In the genomic region with DNA sequence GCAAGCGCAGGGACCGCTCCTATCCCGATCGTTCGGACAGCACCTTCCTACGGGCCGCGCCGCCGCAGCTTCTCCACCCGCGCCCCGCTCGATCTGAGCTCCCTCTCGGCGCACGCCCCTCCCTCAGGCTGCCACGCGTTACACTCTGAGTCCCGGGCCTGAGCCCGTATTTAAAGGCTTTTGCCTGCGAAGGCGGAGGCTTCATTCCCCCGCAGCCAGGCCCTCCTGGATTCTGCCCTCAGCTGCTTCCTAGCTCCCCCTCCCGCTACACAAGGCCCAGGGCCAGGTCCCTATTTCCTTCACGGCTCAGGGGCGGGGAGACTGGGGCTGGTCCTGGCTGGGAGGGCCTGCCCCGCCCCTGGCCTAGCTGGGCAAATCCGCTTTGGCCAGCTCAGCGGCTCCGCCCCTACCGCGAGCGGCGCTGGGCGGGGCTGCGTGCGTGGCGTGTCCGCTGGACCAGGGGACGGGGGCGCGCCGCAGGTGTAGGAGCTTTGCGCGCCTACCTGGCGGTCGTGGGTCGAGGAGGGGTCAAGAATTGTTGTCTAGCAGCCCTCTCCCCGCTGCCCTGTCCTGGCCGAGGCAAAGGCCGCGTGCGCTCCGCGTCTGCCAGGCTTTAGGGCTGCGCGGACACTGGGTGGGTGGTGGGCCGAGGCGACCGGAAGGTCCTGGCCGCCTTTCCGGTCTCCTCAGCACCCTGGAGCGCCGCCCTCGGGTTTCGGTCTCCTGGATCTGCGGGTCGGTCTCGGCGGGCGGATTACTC, we compare ENCODE assay signal across 8 cellular contexts. TPM values are rescaled to one million over a fixed set of nuclear protein-coding genes. Genes with fewer than 3 reads are reported as not detected.
DNase-seq lines count a peak whose midpoint lies in the region; ATAC-seq, FAIRE-seq and TF ChIP-seq lines count a peak whose summit lies in the region.

A gene (minus strand): TSS at position 144 of the 760 bp plus-strand sequence. CDS start 5,927 bp downstream, outside the sequence.

- H3K36me3 Mint-ChIP-seq in mesothelial cell of epicardium = peaks cover 26% of the 10 kb centered on the region

- peak within 1 kb of the TSS; percentile 99 for H3K27ac Mint-ChIP-seq in mesothelial cell of epicardium

- H3K4me2 ChIP-seq in OCI-LY1 (ENCODE audit: low read length) = peak within 1 kb of the TSS; percentile 97

- FAIRE-seq in D721Med (lab: Jason Lieb, UNC) (no peak), endometrium (lab: Jason Lieb, UNC) (peak; percentile 89)

- peaks cover 29% of the 10 kb centered on the region for H3K4me1 Mint-ChIP-seq in mesothelial cell of epicardium

- H3K9me2 ChIP-seq in OCI-LY1 (ENCODE audit: low read depth, low read length) = no peaks in the 10 kb centered on the region

- no peaks in the 10 kb centered on the region for H3K27me3 Mint-ChIP-seq in mesothelial cell of epicardium (ENCODE audit: low read depth)

- TF ChIP-seq CTCF in D721Med (IDR thresholded peaks at IDR 0.05; ENCODE audit: insufficient read depth, missing control alignments) (no peak), OCI-LY1 (IDR thresholded peaks at IDR 0.05; ENCODE audit: low read length) (no peak; the same call in 1 of the 2 replicates), mesothelial cell of epicardium (IDR thresholded peaks at IDR 0.05; ENCODE audit: unreplicated experiment) (no peak)

- peaks cover 20% of the 10 kb centered on the region for H3K79me2 ChIP-seq in OCI-LY1 (ENCODE audit: insufficient read depth, low read length)

- H3K4me3 Mint-ChIP-seq in mesothelial cell of epicardium = peak within 1 kb of the TSS; percentile 99

- H3K4me3 ChIP-seq in HUES64 (ENCODE audit: low read length) (peak within 1 kb of the TSS; percentile 88), OCI-LY1 (ENCODE audit: low read depth, low read length, poor library complexity, severe bottlenecking) (peak within 1 kb of the TSS; percentile 76)

- H3K36me3 ChIP-seq in HUES64 (ENCODE audit: insufficient read depth, low read length) (peaks cover 32% of the 10 kb centered on the region), OCI-LY1 (ENCODE audit: insufficient read depth, low read length) (peaks cover 8% of the 10 kb centered on the region; the same call in 1 of the 2 replicates)

- peak; percentile 94 for ATAC-seq in GM21447 (IDR thresholded peaks at IDR 0.05; ENCODE audit: unreplicated experiment)

- H3K9me3 Mint-ChIP-seq in mesothelial cell of epicardium = peaks cover 21% of the 10 kb centered on the region

- peaks cover 3% of the 10 kb centered on the region; the same call in 1 of the 2 replicates for H3K4me1 ChIP-seq in HUES64 (ENCODE audit: insufficient read depth, low read length)
- H3K4me1 ChIP-seq in OCI-LY1 (ENCODE audit: insufficient read depth, low read length, severe bottlenecking) = peaks cover 26% of the 10 kb centered on the region

- H3K27me3 ChIP-seq in HUES64 (ENCODE audit: insufficient read depth, low read length) = no peaks in the 10 kb centered on the region
- H3K27me3 ChIP-seq in OCI-LY1 (ENCODE audit: insufficient read depth, low read length) = no peaks in the 10 kb centered on the region

- H3K9me3 ChIP-seq in HUES64 (ENCODE audit: insufficient read depth, low read depth, low read length) = peaks cover 33% of the 10 kb centered on the region
- no peaks in the 10 kb centered on the region for H3K9me3 ChIP-seq in OCI-LY1 (ENCODE audit: low read length)

- DNase-seq in D721Med (ENCODE audit: insufficient read length, low spot score) (peak; percentile 85), mesothelial cell of epicardium (ENCODE audit: low spot score in 2 of 2, unreplicated experiment in 2 of 2) (peak; percentile 92 to 95)
- DNase-seq in activated CD8-positive, alpha-beta memory T cell treated with anti-CD3 and anti-CD28 coated beads, Interleukin-2, amount 50 U/mL, for 4 hours = peak; percentile 91
- DNase-seq in stimulated activated CD8-positive, alpha-beta memory T cell treated with anti-CD3 and anti-CD28 coated beads, Interleukin-15, amount 100 ng/mL, for 48 hours (ENCODE audit: low read depth in 2 of 2) = peak; percentile 89 to 91

- whole genome bisulfite sequencing in HUES64 = under 1% methylated on average over 72 of the region's 72 CpGs

- no peak within 1 kb of the TSS for H2AFZ ChIP-seq in OCI-LY1 (ENCODE audit: low read length)

- H4K20me1 ChIP-seq in OCI-LY1 (ENCODE audit: insufficient read depth, low read length) = no peaks in the 10 kb centered on the region

- H3K9ac ChIP-seq in HUES64 (ENCODE audit: low read depth, low read length) (peak within 1 kb of the TSS; percentile 92), OCI-LY1 (ENCODE audit: low read length) (peak within 1 kb of the TSS; percentile 73)

- no peaks in the 10 kb centered on the region for H3F3A ChIP-seq in OCI-LY1 (ENCODE audit: insufficient read depth, low read length)

- H3K27ac ChIP-seq in HUES64 (ENCODE audit: low read depth, low read length) = peak within 1 kb of the TSS; percentile 94
- H3K27ac ChIP-seq in OCI-LY1 (ENCODE audit: low read depth, low read length, poor library complexity, severe bottlenecking) = peak within 1 kb of the TSS; percentile 8

RNA-seq across cellular contexts. Expression of the gene that starts here (rescaled TPM):
- polyA plus RNA-seq in HUES64 (2013, experiment 1 of 2) = 49.5 TPM
- polyA plus RNA-seq in HUES64 (2013, experiment 2 of 2) = 43.7 TPM
- 76.2 to 77.1 TPM (median 76.6 TPM) in 3 replicates for total RNA-seq in mesothelial cell of epicardium

Comparison
In these comparisons a context has a peak if more than half of its experiments do, and no peak if none do; other contexts are left out.
1. Peak in every context shown above with its lines: DNase-seq, ATAC-seq, H3K4me3 ChIP-seq and H3K27ac ChIP-seq.